ENCODE assay signal across 1 cellular context in genomic region chr18:68219867-68220266, GRCh38.
TF ChIP-seq lines count a peak whose summit lies in the region.

No MANE protein-coding gene starts in this region.

TF ChIP-seq in GM23338, 12 proteins besides CTCF, POLR2A, EP300 and RAD21 (continued from another document):
- TF ChIP-seq ZNF462 (CRISPR knock-in tag; IDR thresholded peaks at IDR 0.05) (no peak), STAT1 (IDR thresholded peaks at IDR 0.05; ENCODE audit: unreplicated experiment) (no peak), REST (IDR thresholded peaks at IDR 0.05; ENCODE audit: unreplicated experiment) (no peak)
